15 cellular contexts compared by ENCODE assay signal in the genomic region with DNA sequence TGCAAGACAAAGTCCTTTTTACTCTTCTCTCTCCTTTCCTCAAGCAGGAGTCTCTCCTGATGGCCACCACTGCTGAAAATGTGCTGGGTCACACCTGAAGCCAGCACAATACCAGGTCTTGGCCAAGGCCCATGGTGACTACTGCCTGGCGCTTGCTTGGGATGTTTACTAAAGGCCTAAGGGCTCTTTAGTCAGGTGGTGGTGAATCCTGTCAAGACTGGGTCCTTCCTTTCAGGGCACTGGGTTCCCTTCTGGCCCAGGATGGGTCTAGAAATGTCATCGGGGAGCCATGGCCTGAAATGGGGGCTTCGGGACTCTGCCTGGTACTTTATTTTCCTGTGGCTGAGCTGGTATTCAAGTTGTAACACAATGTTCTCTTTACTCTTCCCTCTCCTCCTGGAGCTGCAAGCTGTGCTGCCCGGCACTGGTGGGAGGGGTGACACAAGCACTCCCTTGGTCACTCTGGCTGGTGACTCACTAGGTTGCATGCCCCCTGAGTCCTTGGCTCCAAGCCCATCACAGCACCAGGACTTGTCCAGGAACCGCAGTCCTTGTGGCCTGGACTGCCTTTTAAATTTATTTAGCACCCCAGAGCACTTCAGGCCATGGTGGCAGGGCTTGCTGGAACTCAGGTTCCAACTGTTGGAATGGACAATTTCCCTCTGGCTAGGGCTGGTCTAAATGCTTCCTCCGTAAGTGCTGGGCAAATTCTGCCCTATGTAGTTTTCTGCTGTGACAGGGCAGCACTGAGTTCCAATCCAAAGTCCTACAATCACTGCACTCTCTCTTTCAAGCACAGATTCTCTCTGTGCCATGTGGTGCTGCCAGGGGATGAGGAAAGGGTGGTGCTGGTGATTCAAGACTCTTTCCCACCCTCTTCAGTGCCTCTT. TPM values are rescaled to one million over a fixed set of nuclear protein-coding genes. Genes with fewer than 3 reads are reported as not detected.
DNase-seq lines count a peak whose midpoint lies in the region; ATAC-seq, FAIRE-seq and TF ChIP-seq lines count a peak whose summit lies in the region.
"Had no signal": no experiment of that assay in that cellular context is flagged by ENCODE, and none has a peak within 500 bp of the region (broad histone marks: within the 10 kb centered on the region; RNA-seq: fewer than 3 reads in every experiment).

No MANE protein-coding gene starts in this region.

- ATAC-seq in GM18858 (IDR thresholded peaks at IDR 0.05; ENCODE audit: unreplicated experiment) = no peak
- ATAC-seq in GM21786 (IDR thresholded peaks at IDR 0.05; ENCODE audit: unreplicated experiment) = no peak

- H3K9ac ChIP-seq in adipocyte (ENCODE audit: low read length) (no peak overlapping the region), skeletal muscle satellite cell (ENCODE audit: low read depth, low read length) (peak overlapping the region; percentile 72)

- peaks cover 16% of the 10 kb centered on the region for H3K9me3 ChIP-seq in adipocyte (ENCODE audit: control insufficient read depth, low read length)
- H3K9me3 ChIP-seq in skeletal muscle satellite cell (replicated peaks; ENCODE audit: low read length) = no peaks in the 10 kb centered on the region
- H3K9me3 ChIP-seq: colonic mucosa, heart right ventricle, transverse colon had no signal

- H3K4me1 ChIP-seq in adipocyte (ENCODE audit: control insufficient read depth, insufficient read depth, low read length) (no peaks in the 10 kb centered on the region), skeletal muscle satellite cell (ENCODE audit: control insufficient read depth, insufficient read depth, low read length) (peaks cover 37% of the 10 kb centered on the region)
- H3K4me1 ChIP-seq: colonic mucosa, heart right ventricle, transverse colon had no signal

- FAIRE-seq in D721Med (lab: Jason Lieb, UNC) = no peak

- H3K36me3 ChIP-seq in adipocyte (ENCODE audit: control insufficient read depth, insufficient read depth, low read length, severe bottlenecking) = no peaks in the 10 kb centered on the region
- no peaks in the 10 kb centered on the region for H3K36me3 ChIP-seq in skeletal muscle satellite cell (ENCODE audit: insufficient read depth, low read length)
- H3K36me3 ChIP-seq: colonic mucosa, heart right ventricle, transverse colon had no signal

- H3K4me3 ChIP-seq in adipocyte (ENCODE audit: low read length) (no peak overlapping the region), fibroblast of villous mesenchyme (ENCODE audit: low read depth, low read length) (no peak overlapping the region), skeletal muscle satellite cell (ENCODE audit: low read length) (no peak overlapping the region)
- H3K4me3 ChIP-seq: colonic mucosa, heart right ventricle, transverse colon had no signal

- no peak for TF ChIP-seq CTCF in fibroblast of villous mesenchyme (IDR thresholded peaks at IDR 0.05; ENCODE audit: insufficient read depth, low read depth, low read length)
- no peak for TF ChIP-seq CTCF in D721Med (IDR thresholded peaks at IDR 0.05; ENCODE audit: insufficient read depth, missing control alignments)

- DNase-seq in H4 (ENCODE audit: low spot score) (peak; percentile 62), adipocyte (ENCODE audit: low read depth) (peak; percentile 56), fibroblast of villous mesenchyme (ENCODE audit: low read depth) (peak; percentile 61), HuH-7.5 (ENCODE audit: low spot score) (no peak), D721Med (ENCODE audit: insufficient read length, low spot score) (no peak)
- DNase-seq: colonic mucosa, DMS153, NCI-H2171 treated with DMSO at 0.1 percent for 48 hours, retina, RPMI8226, transverse colon had no signal

- no peaks in the 10 kb centered on the region for H3K27me3 ChIP-seq in adipocyte (replicated peaks; ENCODE audit: control insufficient read depth, insufficient read depth, low read length)
- no peaks in the 10 kb centered on the region for H3K27me3 ChIP-seq in skeletal muscle satellite cell (ENCODE audit: control insufficient read depth, insufficient read depth, low read length)
- H3K27me3 ChIP-seq: colonic mucosa, heart right ventricle, transverse colon had no signal

- no peak overlapping the region for H3K4me2 ChIP-seq in skeletal muscle satellite cell (ENCODE audit: low read length)

RNA-seq across cellular contexts. Expression of a gene that starts 11.3 kb away (rescaled TPM):
- not detected in 2 replicates for total RNA-seq in H4 (2014; rRNA removed; shearing (Covaris generic))
- total RNA-seq in fibroblast of villous mesenchyme = not detected in 2 replicates
- not detected in 2 replicates for total RNA-seq in skeletal muscle satellite cell (2012; rRNA removed)
- total RNA-seq: colonic mucosa, heart right ventricle, transverse colon had no signal

RNA-seq across cellular contexts. Expression of a gene that starts 52.1 kb away (rescaled TPM):
- 0.31 and 0.39 TPM in 2 replicates for total RNA-seq in H4 (2014; rRNA removed; shearing (Covaris generic))
- total RNA-seq in fibroblast of villous mesenchyme = under 0.01 TPM in 1 of 2 replicates, not detected in the other
- under 0.01 and 0.22 TPM in 2 replicates for total RNA-seq in skeletal muscle satellite cell (2012; rRNA removed)
- total RNA-seq: heart right ventricle had no signal

Comparison
In these comparisons a context has a peak if more than half of its experiments do, and no peak if none do; other contexts are left out.
1. DNase-seq: peak in H4 (single experiment), adipocyte (single experiment) and fibroblast of villous mesenchyme (single experiment); none in HuH-7.5 (single experiment) and D721Med (single experiment).